19 cellular contexts compared by ENCODE assay signal in genomic region chr11:93820847-93821246, GRCh38. TPM values are rescaled to one million over a fixed set of nuclear protein-coding genes. Genes with fewer than 3 reads are reported as not detected.
DNase-seq lines count a peak whose midpoint lies in the region; ATAC-seq, FAIRE-seq and TF ChIP-seq lines count a peak whose summit lies in the region.
"Had no signal": no experiment of that assay in that cellular context is flagged by ENCODE, and none has a peak within 500 bp of the region (broad histone marks: within the 10 kb centered on the region; RNA-seq: fewer than 3 reads in every experiment).

No MANE protein-coding gene starts in this region.

- no peaks in the 10 kb centered on the region for H3K36me3 ChIP-seq in K562 (ENCODE audit: control insufficient read depth, insufficient read depth, low read length)
- H3K36me3 ChIP-seq in hepatocyte (replicated peaks; ENCODE audit: insufficient read depth, low read depth) = no peaks in the 10 kb centered on the region
- H3K36me3 ChIP-seq in small intestine (ENCODE audit: control insufficient read depth in 2 of 2, insufficient read depth in 2 of 2, low read length in 2 of 2) = no peaks in the 10 kb centered on the region

- in situ Hi-C loops in K562 (cut with MboI) = no loop called here

- H4K20me1 ChIP-seq in K562 (replicated peaks; ENCODE audit: control insufficient read depth, insufficient read depth, low read length) (no peaks in the 10 kb centered on the region), hepatocyte (ENCODE audit: insufficient read depth, poor library complexity, severe bottlenecking) (no peaks in the 10 kb centered on the region)

- no peaks in the 10 kb centered on the region for H3K9me3 ChIP-seq in K562 (replicated peaks; ENCODE audit: control insufficient read depth, insufficient read depth, low read depth, low read length)
- H3K9me3 ChIP-seq in hepatocyte (ENCODE audit: low read depth) = no peaks in the 10 kb centered on the region
- H3K9me3 ChIP-seq in small intestine (ENCODE audit: control insufficient read depth, low read depth) = no peaks in the 10 kb centered on the region
- H3K9me3 ChIP-seq: Caco-2 had no signal

- no peak overlapping the region for H3K27ac ChIP-seq in K562 (ENCODE audit: extremely low read depth, low read depth, low read length)
- peak overlapping the region; percentile 46 for H3K27ac ChIP-seq in hepatocyte
- H3K27ac ChIP-seq in small intestine (ENCODE audit: low read depth in 1 of 2, low read length in 1 of 2) = no peak overlapping the region
- H3K27ac ChIP-seq: GM23248 had no signal

- H3K4me2 ChIP-seq in K562 (ENCODE audit: insufficient read depth, low read length) (peak overlapping the region; percentile 10; the same call in 1 of the 2 replicates), hepatocyte (no peak overlapping the region)

- H3K27ac Mint-ChIP-seq in WTC11 = 0 out of 2 replicates have a peak overlapping the region, but pooled peaks have one; percentile 57
- H3K27ac Mint-ChIP-seq: CD8-positive, alpha-beta T cell had no signal

- no peak for TF ChIP-seq EP300 in K562 (IDR thresholded peaks at IDR 0.05; ENCODE audit: low read length)

- ATAC-seq in WTC11 = no peak
- ATAC-seq in K562 = peak; percentile 63
- ATAC-seq: CD8-positive, alpha-beta T cell had no signal

- 0 out of 2 replicates have a peak, but pooled peaks cover 2% of the 10 kb centered on the region for H3K36me3 Mint-ChIP-seq in WTC11

- H3K27me3 ChIP-seq in K562 (ENCODE audit: control insufficient read depth in 2 of 2, insufficient read depth in 2 of 2, low read length in 2 of 2) = peaks cover 7 to 9% of the 10 kb centered on the region in 2 experiments; a peak in 2 of 5 replicates
- H3K27me3 ChIP-seq in hepatocyte = no peaks in the 10 kb centered on the region
- no peaks in the 10 kb centered on the region for H3K27me3 ChIP-seq in small intestine (ENCODE audit: control insufficient read depth in 2 of 2, insufficient read depth in 2 of 2, low read length in 2 of 2)

- WGBS in K562 (ENCODE audit: insufficient coverage, low coverage, missing lambda C conversion rate) = 5% methylated on average over 14 of the region's 14 CpGs
- WGBS in hepatocyte (ENCODE audit: low lambda C conversion rate, missing lambda C conversion rate) = 93% methylated on average over 14 of the region's 14 CpGs
- 95 to 97% (median 96%) methylated on average over 14 of the region's 14 CpGs for WGBS in small intestine, 3 donors

- peaks cover 35% of the 10 kb centered on the region for H3K4me1 Mint-ChIP-seq in WTC11

- H3K4me3 Mint-ChIP-seq in WTC11 = no peak overlapping the region
- H3K4me3 Mint-ChIP-seq: CD8-positive, alpha-beta T cell had no signal

- POLR2A ChIA-PET in WTC11 (lab: Charles Lee) (no interaction called here), K562 (lab: Yijun Ruan, JAX) (no interaction called here)

- H3K9me1 ChIP-seq in K562 (ENCODE audit: control insufficient read depth, insufficient read depth, low read length) = no peaks in the 10 kb centered on the region

- H3K4me1 ChIP-seq in K562 (replicated peaks in 1 of 2; ENCODE audit: control insufficient read depth in 2 of 2, insufficient read depth in 2 of 2, low read length in 2 of 2) (peaks cover 0 to 2% of the 10 kb centered on the region in 2 experiments; a peak in 1 of 5 replicates), hepatocyte (ENCODE audit: insufficient read depth) (peaks cover 15% of the 10 kb centered on the region), small intestine (ENCODE audit: control insufficient read depth in 2 of 2, insufficient read depth in 1 of 2, low read depth in 1 of 2, low read length in 1 of 2) (no peaks in the 10 kb centered on the region)

- no peak overlapping the region for H3K4me3 ChIP-seq in K562
- H3K4me3 ChIP-seq in hepatocyte = no peak overlapping the region
- H3K4me3 ChIP-seq in small intestine (ENCODE audit: low read depth in 1 of 2, low read length in 2 of 2) = no peak overlapping the region
- H3K4me3 ChIP-seq: GM23248 had no signal

- no peaks in the 10 kb centered on the region for H3K9me2 ChIP-seq in hepatocyte (replicated peaks; ENCODE audit: insufficient read depth)

- CTCF ChIA-PET in WTC11 (lab: Charles Lee) = no interaction called here
- CTCF ChIA-PET in K562 (lab: Yijun Ruan, JAX; ENCODE audit: low intra/inter-chr PET ratio) = no interaction called here

- no peak for TF ChIP-seq RAD21 in K562 (CRISPR knock-in tag; conservative IDR thresholded peaks at IDR 0.05 in 1 of 2, IDR thresholded peaks at IDR 0.05 in 1 of 2)

- no peak for TF ChIP-seq CTCF in WTC11 (IDR thresholded peaks at IDR 0.05)
- no peak for TF ChIP-seq CTCF in K562 (IDR thresholded peaks at IDR 0.05 in 2 of 3, conservative IDR thresholded peaks at IDR 0.05 in 1 of 3; ENCODE audit: insufficient read depth in 2 of 3, low read depth in 1 of 3, low read length in 3 of 3)
- TF ChIP-seq CTCF in hepatocyte (IDR thresholded peaks at IDR 0.05; ENCODE audit: poor library complexity) = no peak

- H3K9ac ChIP-seq in K562 (ENCODE audit: insufficient read depth in 1 of 2, low read depth in 2 of 2, low read length in 2 of 2) = no peak overlapping the region
- H3K9ac ChIP-seq: GM23248 had no signal

- intact Hi-C loops in K562 (cut with micrococcal nuclease) = no loop called here

- no peaks in the 10 kb centered on the region for H3K9me3 Mint-ChIP-seq in WTC11
- H3K9me3 Mint-ChIP-seq: CD8-positive, alpha-beta T cell had no signal

- no peaks in the 10 kb centered on the region for H3K27me3 Mint-ChIP-seq in WTC11 (ENCODE audit: low read depth)

- FAIRE-seq in K562 (lab: Jason Lieb, UNC) (peak; percentile 40), small intestine (lab: Jason Lieb, UNC) (no peak)
- FAIRE-seq: G401.6, GM12892, H1 had no signal

- H3K79me2 ChIP-seq in K562 (ENCODE audit: control insufficient read depth, insufficient read depth, low read length) (no peaks in the 10 kb centered on the region), hepatocyte (no peaks in the 10 kb centered on the region)

- H2AFZ ChIP-seq in K562 (ENCODE audit: low read depth, low read length) (no peak overlapping the region), hepatocyte (no peak overlapping the region)
- H2AFZ ChIP-seq: GM23248 had no signal

- TF ChIP-seq POLR2A in K562 (conservative IDR thresholded peaks at IDR 0.05) = no peak

- DNase-seq in WTC11 (ENCODE audit: low spot score) = no peak
- peak in 1 of 4 experiments; percentile 24 for DNase-seq in K562 (ENCODE audit: extremely low read depth in 1 of 4, low spot score in 3 of 4)
- DNase-seq in hepatocyte (ENCODE audit: low spot score) = no peak
- DNase-seq in middle frontal gyrus (ENCODE audit: extremely low spot score, low spot score) = no peak
- DNase-seq in small intestine = no peak
- DNase-seq in activated CD4-positive, CD25-positive, alpha-beta regulatory T cell (lab: John Stamatoyannopoulos, UW) = no peak
- DNase-seq: C1 segment of cervical spinal cord; CD8-positive, alpha-beta T cell; DMS153; DND-41; GM23248; H7; HCEC 1CT had no signal

- BruUV-seq in K562 (replicated peaks; lab: Mats Ljungman, UMichigan) = no TSS peak

TF ChIP-seq in K562, 482 proteins besides CTCF, POLR2A, EP300 and RAD21 (continues in another document):
- TF ChIP-seq ELF1 (tag; IDR thresholded peaks at IDR 0.05) (no peak), CREB1 (IDR thresholded peaks at IDR 0.05) (peak; percentile 57; the same call in 1 of the 2 replicates), CREB1 (CRISPR knock-in tag; IDR thresholded peaks at IDR 0.05) (no peak)

RNA-seq across cellular contexts. Expression of gene VSTM5, which starts 29.6 kb away (rescaled TPM):
- 0.27 to 0.35 TPM (median 0.32 TPM) in 3 replicates for total RNA-seq in WTC11 (2021)
- not detected in 2 replicates for total RNA-seq in K562 (2011; cell fraction: chromatin; rRNA removed; ENCODE audit: low replicate concordance)
- not detected in 2 replicates for total RNA-seq in K562 (2011; cell fraction: nucleolus; rRNA removed)
- total RNA-seq in K562 (2011; cell fraction: nucleoplasm; rRNA removed) = not detected in 2 replicates
- not detected in 2 replicates for total RNA-seq in K562 (2014; rRNA removed)
- total RNA-seq in K562 (2014; rRNA removed; fragmentation: Illumina TruSeq; extraction: Trizol) = not detected in 2 replicates
- total RNA-seq in K562 (2015; rRNA removed; fragmentation: Illumina TruSeq; extraction: Trizol) = not detected in 2 replicates
- total RNA-seq in K562 (2021) = not detected in 2 replicates
- polyA plus RNA-seq in K562 (2011; rRNA removed) = not detected in 2 replicates
- polyA plus RNA-seq in K562 (2011; cell fraction: cytosol; rRNA removed) = not detected in 2 replicates
- polyA plus RNA-seq in K562 (2011; cell fraction: nucleus; rRNA removed) = not detected in 2 replicates
- 0.03 TPM in 1 of 2 replicates, not detected in the other for polyA plus RNA-seq in K562 (2012)
- polyA plus RNA-seq in K562 (2014; fragmentation: Illumina TruSeq; extraction: Trizol) = not detected in 2 replicates
- polyA plus RNA-seq in K562 (2014; fragmentation: Nextera tagmentation; extraction: Ambion mirVana) = under 1 TPM in 1 of 2 experiments, not detected in 1; 0.01 TPM
- not detected in 2 replicates for polyA plus RNA-seq in K562 (2014; rRNA removed)
- not detected in 2 replicates for polyA minus RNA-seq in K562 (2011; rRNA and poly(A)+ RNA removed)
- polyA minus RNA-seq in K562 (2011; cell fraction: cytosol; rRNA and poly(A)+ RNA removed) = not detected in 2 replicates
- not detected in 2 replicates for polyA minus RNA-seq in K562 (2011; cell fraction: nucleus; rRNA and poly(A)+ RNA removed)
- total RNA-seq in hepatocyte = 0.17 and 0.96 TPM in 2 replicates
- 0.26 and 0.97 TPM in 2 replicates for polyA plus RNA-seq in hepatocyte
- polyA plus RNA-seq in small intestine = 1 to 10 TPM in 1 of 3 donors, not detected in 2; 1.5 TPM
- total RNA-seq: A172; A673; CD8-positive, alpha-beta T cell; GM23248 had no signal
- polyA plus RNA-seq: GM23248 had no signal

RNA-seq across cellular contexts. Expression of gene MED17, which starts 36.8 kb away (rescaled TPM):
- total RNA-seq in WTC11 (2021) (25.3 to 30.5 TPM (median 29.6 TPM) in 3 replicates), K562 (2014; rRNA removed) (29.8 and 30.7 TPM in 2 replicates), K562 (2014; rRNA removed; fragmentation: Illumina TruSeq; extraction: Trizol) (34.5 and 35.1 TPM in 2 replicates), K562 (2015; rRNA removed; fragmentation: Illumina TruSeq; extraction: Trizol) (31.5 and 32.4 TPM in 2 replicates), K562 (2021) (34.7 and 35.0 TPM in 2 replicates), hepatocyte (30.9 and 33.7 TPM in 2 replicates)
- 55.0 and 121 TPM in 2 replicates for total RNA-seq in K562 (2011; cell fraction: chromatin; rRNA removed; ENCODE audit: low replicate concordance)
- 36.2 and 37.2 TPM in 2 replicates for total RNA-seq in K562 (2011; cell fraction: nucleolus; rRNA removed)
- 65.5 and 106 TPM in 2 replicates for total RNA-seq in K562 (2011; cell fraction: nucleoplasm; rRNA removed)
- polyA plus RNA-seq in K562 (2011; rRNA removed) (20.3 and 22.0 TPM in 2 replicates), K562 (2014; fragmentation: Illumina TruSeq; extraction: Trizol) (22.1 and 26.8 TPM in 2 replicates), K562 (2014; fragmentation: Nextera tagmentation; extraction: Ambion mirVana) (1 to 10 TPM; 6.7 to 7.7 TPM), K562 (2014; rRNA removed) (21.5 and 21.7 TPM in 2 replicates), hepatocyte (18.3 and 32.5 TPM in 2 replicates), small intestine (10 to 100 TPM in 1 of 3 donors, 1 to 10 TPM in 2; 8.5 to 12.6 (median 9.5) TPM)
- polyA plus RNA-seq in K562 (2011; cell fraction: cytosol; rRNA removed) = 7.8 and 8.2 TPM in 2 replicates
- 31.3 and 40.5 TPM in 2 replicates for polyA plus RNA-seq in K562 (2011; cell fraction: nucleus; rRNA removed)
- 12.7 and 15.4 TPM in 2 replicates for polyA plus RNA-seq in K562 (2012)
- 30.5 and 37.4 TPM in 2 replicates for polyA minus RNA-seq in K562 (2011; rRNA and poly(A)+ RNA removed)
- 11.0 and 14.2 TPM in 2 replicates for polyA minus RNA-seq in K562 (2011; cell fraction: cytosol; rRNA and poly(A)+ RNA removed)
- 36.9 and 49.5 TPM in 2 replicates for polyA minus RNA-seq in K562 (2011; cell fraction: nucleus; rRNA and poly(A)+ RNA removed)

Comparison
In these comparisons a context has a peak if more than half of its experiments do, and no peak if none do; other contexts are left out.
1. Of the 49 proteins assayed by ChIP-seq in both K562 and WTC11: peak only in K562: CREM; only in WTC11: none; in both: none; in neither: 46; mixed calls (peak in some experiments, not most) for 2.